ENCODE assay signal across 10 cellular contexts in the genomic region with DNA sequence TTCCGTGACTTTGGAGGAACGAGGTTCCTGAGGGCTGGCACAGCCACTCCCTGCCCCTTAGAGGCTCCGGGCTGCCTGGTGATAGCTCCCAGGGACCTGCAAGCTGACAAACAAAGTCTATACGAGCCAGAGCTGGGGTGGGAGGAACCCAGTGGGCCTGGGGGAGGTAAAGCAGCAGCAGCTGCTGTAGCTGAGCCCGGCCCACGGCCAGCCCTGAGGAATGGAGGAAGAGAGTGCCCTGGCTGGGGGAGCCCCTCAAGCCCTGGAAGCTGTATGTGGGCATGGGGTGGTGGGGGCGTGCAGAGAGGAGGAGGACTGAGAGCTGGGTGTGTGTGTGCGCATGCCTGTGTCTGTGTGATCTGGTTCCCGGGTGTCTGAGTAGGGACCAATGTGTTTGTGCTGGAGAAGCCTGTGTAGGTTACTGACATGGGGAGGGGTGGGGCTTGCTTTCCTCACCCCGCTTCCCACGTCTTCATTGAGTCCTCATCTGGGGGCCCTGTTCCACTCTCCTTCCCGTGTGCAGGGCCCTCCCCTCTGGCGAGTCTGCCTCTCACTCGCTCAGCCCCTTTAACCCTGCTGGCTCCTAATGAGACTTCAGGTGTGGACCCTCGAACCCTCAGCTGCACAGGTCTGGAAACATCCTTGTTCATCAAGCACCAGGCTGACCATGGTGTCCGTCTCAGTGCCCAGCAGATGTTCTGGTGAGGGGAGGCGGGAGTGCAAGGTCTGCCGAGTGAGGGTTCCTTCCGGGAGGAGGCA. TPM values are rescaled to one million over a fixed set of nuclear protein-coding genes. Genes with fewer than 3 reads are reported as not detected.
A peak's percentile ranks its signal among the peaks of the same experiment; 100 is the strongest.
DNase-seq lines count a peak whose midpoint lies in the region; ATAC-seq, FAIRE-seq and TF ChIP-seq lines count a peak whose summit lies in the region.
"Had no signal": no experiment of that assay in that cellular context is flagged by ENCODE, and none has a peak within 500 bp of the region (broad histone marks: within the 10 kb centered on the region; RNA-seq: fewer than 3 reads in every experiment).

No MANE protein-coding gene starts in this region.

- no peak for TF ChIP-seq CTCF in NB4 (IDR thresholded peaks at IDR 0.05; ENCODE audit: low read depth, low read length)

- intact Hi-C loops in Right ventricle myocardium superior (cut with DNase I) = loop anchor here (5.0 kb wide), 1 partner anchor 36 kb away; no protein-coding TSS in a partner anchor

- no peak overlapping the region for H2BK15ac ChIP-seq in neuronal stem cell (ENCODE audit: low read length)

- ATAC-seq in Right ventricle myocardium superior (ENCODE audit: poor library complexity) (peak; percentile 55), GM18505 (IDR thresholded peaks at IDR 0.05; ENCODE audit: unreplicated experiment) (no peak)

- H3K23ac ChIP-seq in neuronal stem cell (ENCODE audit: low read depth, low read length, poor library complexity) = peak overlapping the region; percentile 25

- H4K8ac ChIP-seq in neuronal stem cell (ENCODE audit: low read depth, low read length) = no peak overlapping the region

- H3K9me3 ChIP-seq in BLaER1 = no peaks in the 10 kb centered on the region
- no peaks in the 10 kb centered on the region for H3K9me3 ChIP-seq in neuronal stem cell (replicated peaks in 1 of 2; ENCODE audit: control insufficient read depth in 2 of 2, insufficient read depth in 1 of 2, low read depth in 1 of 2, low read length in 2 of 2)

- H4K20me1 ChIP-seq in BLaER1 = peaks cover 17% of the 10 kb centered on the region; the same call in 1 of the 2 replicates

- H3K4me2 ChIP-seq in BLaER1 (peak overlapping the region; percentile 72), neuronal stem cell (ENCODE audit: insufficient read depth, low read length, poor library complexity, severe bottlenecking) (no peak overlapping the region)

- DNase-seq in NB4 (ENCODE audit: low read depth) (peak; percentile 59), Right ventricle myocardium superior (peak; percentile 55), neuronal stem cell (ENCODE audit: low spot score) (no peak), MV-4-11 (lab: John Stamatoyannopoulos, UW) (no peak), HTR-8/SVneo (ENCODE audit: insufficient read length, low spot score) (no peak)
- no peak for DNase-seq in stimulated activated CD4-positive, alpha-beta T cell treated with anti-CD3 and anti-CD28 coated beads, Interleukin-12 subunit alpha, Interleukin-12 subunit beta, amount 100 ng/mL, for 4 hours
- DNase-seq: NCI-H1436 had no signal

- peak overlapping the region; percentile 90 for H3K14ac ChIP-seq in neuronal stem cell (ENCODE audit: low read length)

- H2AFZ ChIP-seq in neuronal stem cell (ENCODE audit: low read length) = no peak overlapping the region

- peak overlapping the region; percentile 39 for H2BK5ac ChIP-seq in neuronal stem cell (ENCODE audit: low read length)

- TF ChIP-seq POLR2A in NB4 (IDR thresholded peaks at IDR 0.05; ENCODE audit: extremely low read depth, insufficient read length) (no peak), GM18505 (IDR thresholded peaks at IDR 0.05; ENCODE audit: borderline replicate concordance, extremely low read depth, insufficient read depth, insufficient read length) (no peak)

- no peak overlapping the region for H2BK12ac ChIP-seq in neuronal stem cell (ENCODE audit: low read length)

- peak overlapping the region; percentile 6 for H2AK5ac ChIP-seq in neuronal stem cell (ENCODE audit: low read depth, low read length)

- H3K4me1 ChIP-seq in BLaER1 = peaks cover 53% of the 10 kb centered on the region
- H3K4me1 ChIP-seq in neuronal stem cell (ENCODE audit: control insufficient read depth in 2 of 2, insufficient read depth in 1 of 2, low read depth in 1 of 2, low read length in 2 of 2) = peaks cover 5 to 23% of the 10 kb centered on the region in 2 donors

- WGBS in neuronal stem cell (ENCODE audit: extremely low coverage in 2 of 2, insufficient read length in 2 of 2, insufficient replicate concordance in 1 of 2), 2 donors = no CpG with 5 or more reads among the region's 19 CpGs

- H3K4me3 ChIP-seq in BLaER1 = no peak overlapping the region
- no peak overlapping the region for H3K4me3 ChIP-seq in NB4 (ENCODE audit: low read depth, low read length)
- H3K4me3 ChIP-seq in neuronal stem cell (ENCODE audit: low read length in 2 of 2) = no peak overlapping the region

- H2BK120ac ChIP-seq in neuronal stem cell (ENCODE audit: low read depth, low read length) = no peak overlapping the region

- no peaks in the 10 kb centered on the region for H3K79me1 ChIP-seq in neuronal stem cell (ENCODE audit: low read depth, low read length)

- no peak for FAIRE-seq in HTR-8/SVneo (lab: Jason Lieb, UNC)
- FAIRE-seq: keratinocyte had no signal

- H4K91ac ChIP-seq in neuronal stem cell (ENCODE audit: low read depth, low read length, poor library complexity) = no peak overlapping the region

- H3K9ac ChIP-seq in BLaER1 (0 out of 2 replicates have a peak overlapping the region, but pooled peaks have one; percentile 38), neuronal stem cell (ENCODE audit: low read depth, low read length, poor library complexity) (peak overlapping the region; percentile 50)

- peak overlapping the region; percentile 51; the same call in 1 of the 2 replicates for H3K27ac ChIP-seq in BLaER1
- H3K27ac ChIP-seq in neuronal stem cell (replicated peaks; ENCODE audit: low read length) = no peak overlapping the region

- H3K18ac ChIP-seq in neuronal stem cell (ENCODE audit: low read length) = peak overlapping the region; percentile 59

- no peaks in the 10 kb centered on the region for H3K27me3 ChIP-seq in BLaER1
- H3K27me3 ChIP-seq in neuronal stem cell (ENCODE audit: control insufficient read depth in 3 of 3, insufficient read depth in 3 of 3, low read depth in 1 of 3, low read length in 3 of 3) = no peaks in the 10 kb centered on the region

- no peak overlapping the region for H3K4ac ChIP-seq in neuronal stem cell (ENCODE audit: low read length)

- no peaks in the 10 kb centered on the region for H3K36me3 ChIP-seq in BLaER1
- H3K36me3 ChIP-seq in neuronal stem cell (replicated peaks in 1 of 2; ENCODE audit: control insufficient read depth in 2 of 2, insufficient read depth in 2 of 2, low read length in 2 of 2) = no peaks in the 10 kb centered on the region

RNA-seq across cellular contexts. Expression of gene ST3GAL4, which starts 10.8 kb away (rescaled TPM):
- 36.5 TPM for total RNA-seq in Right ventricle myocardium superior
- polyA plus RNA-seq in neuronal stem cell (2013, experiment 1 of 2) = 12.7 TPM
- polyA plus RNA-seq in neuronal stem cell (2013, experiment 2 of 2) = 11.2 TPM

Comparison
In these comparisons a context has a peak if more than half of its experiments do, and no peak if none do; other contexts are left out.
1. DNase-seq: peak in NB4 (single experiment) and Right ventricle myocardium superior (single experiment); none in neuronal stem cell (single experiment), stimulated activated CD4-positive, alpha-beta T cell treated with anti-CD3 and anti-CD28 coated beads, Interleukin-12 subunit alpha, Interleukin-12 subunit beta, amount 100 ng/mL, for 4 hours (single experiment), MV-4-11 (single experiment) and HTR-8/SVneo (single experiment).